Comparison of ENCODE assay signal across 36 cellular contexts in genomic region chr20:63745424-63745805, GRCh38. TPM values are rescaled to one million over a fixed set of nuclear protein-coding genes. Genes with fewer than 3 reads are reported as not detected.
DNase-seq lines count a peak whose midpoint lies in the region; ATAC-seq, FAIRE-seq and TF ChIP-seq lines count a peak whose summit lies in the region.
"Had no signal": no experiment of that assay in that cellular context is flagged by ENCODE, and none has a peak within 500 bp of the region (broad histone marks: within the 10 kb centered on the region; RNA-seq: fewer than 3 reads in every experiment).

No MANE protein-coding gene starts in this region.

- H3K27ac ChIP-seq in cardiac muscle cell (peak overlapping the region; percentile 43), heart left ventricle (no peak overlapping the region), SK-N-MC (peak overlapping the region; percentile 42; the same call in 1 of the 2 replicates), HepG2 (ENCODE audit: extremely low read length, insufficient read depth, low read length) (peak overlapping the region; percentile 49), spleen (peak overlapping the region in 1 of 8 donors; percentile 45)
- H3K27ac ChIP-seq: A549, brain microvascular endothelial cell, colonic mucosa, esophagus muscularis mucosa, foreskin keratinocyte, KMS-11, neutrophil, psoas muscle, sigmoid colon, suprapubic skin, uterus had no signal

- intact Hi-C loops in heart left ventricle (cut with DNase I), result no loop called here
- intact Hi-C loops in HepG2 (cut with micrococcal nuclease; ENCODE audit: unreplicated experiment), result loop anchor here (10.0 kb wide), 1 partner anchor 119 kb away; the partner anchor contains the start of genes ABHD16B and TPD52L2
- intact Hi-C loops in spleen (cut with DNase I; ENCODE audit: low total_unique reads), result no loop called here

- no peaks in the 10 kb centered on the region for H4K20me1 ChIP-seq in HepG2 (ENCODE audit: insufficient read depth, low read length)

- H3K9ac ChIP-seq in SK-N-MC (ENCODE audit: insufficient read length) (no peak overlapping the region), HepG2 (ENCODE audit: insufficient read depth, low read depth, low read length) (0 out of 2 replicates have a peak overlapping the region, but pooled peaks have one; percentile 43)
- H3K9ac ChIP-seq: KMS-11 had no signal

- no peak for FAIRE-seq in HepG2 (lab: Jason Lieb, UNC)
- FAIRE-seq: A549, GM19239, H54 had no signal

- H2AFZ ChIP-seq in HepG2 (ENCODE audit: low read length), result no peak overlapping the region

- peaks cover 11% of the 10 kb centered on the region for H3K79me2 ChIP-seq in HepG2 (ENCODE audit: insufficient read depth, low read length)

- TF ChIP-seq EP300 in HepG2 (IDR thresholded peaks at IDR 0.05; ENCODE audit: low read depth in 2 of 2, low read length in 2 of 2), result no peak
- TF ChIP-seq EP300 in HepG2 (CRISPR knock-in tag; IDR thresholded peaks at IDR 0.05; ENCODE audit: borderline replicate concordance), result no peak

- no peak for TF ChIP-seq CTCF in cardiac muscle cell (IDR thresholded peaks at IDR 0.05; ENCODE audit: low read depth, low read length)
- TF ChIP-seq CTCF in heart left ventricle (IDR thresholded peaks at IDR 0.05), result no peak
- no peak for TF ChIP-seq CTCF in HepG2 (CRISPR knock-in tag; IDR thresholded peaks at IDR 0.05)
- no peak for TF ChIP-seq CTCF in spleen (IDR thresholded peaks at IDR 0.05 in 8 of 11, conservative IDR thresholded peaks at IDR 0.05 in 3 of 11)

- peaks cover 13% of the 10 kb centered on the region for H3K4me1 ChIP-seq in cardiac muscle cell (ENCODE audit: low read depth)
- peaks cover 5 to 25% (median 13%) of the 10 kb centered on the region in 12 donors for H3K4me1 ChIP-seq in heart left ventricle
- H3K4me1 ChIP-seq in HepG2 (ENCODE audit: insufficient read depth, low read length), result peaks cover 76% of the 10 kb centered on the region
- peaks cover 15 to 72% (median 46%) of the 10 kb centered on the region in 6 donors for H3K4me1 ChIP-seq in spleen
- H3K4me1 ChIP-seq: foreskin keratinocyte had no signal

- no peak for TF ChIP-seq RAD21 in HepG2 (CRISPR knock-in tag; IDR thresholded peaks at IDR 0.05)

- in situ Hi-C loops in HepG2 (cut with HindIII; ENCODE audit: extremely low pct_ligation_motif_present, low pct_unique_long_range_greater_than_20kb), result no loop called here

- H3K4me3 ChIP-seq in cardiac muscle cell (no peak overlapping the region), heart left ventricle (no peak overlapping the region), SK-N-MC (no peak overlapping the region), HepG2 (replicated peaks in 1 of 3; ENCODE audit: insufficient read depth in 1 of 3, low read depth in 2 of 3, low read length in 3 of 3) (peak overlapping the region in 1 of 3 experiments; percentile 55; a peak in 1 of 6 replicates), spleen (no peak overlapping the region), MG63 (no peak overlapping the region)
- H3K4me3 ChIP-seq: A549, adrenal gland, colonic mucosa, esophagus muscularis mucosa, psoas muscle, sigmoid colon, suprapubic skin, uterus had no signal

- H3K9me3 ChIP-seq in cardiac muscle cell (ENCODE audit: low read depth) (no peaks in the 10 kb centered on the region), heart left ventricle (no peaks in the 10 kb centered on the region), SK-N-MC (ENCODE audit: low read depth, low read length) (no peaks in the 10 kb centered on the region), HepG2 (ENCODE audit: low read length) (no peaks in the 10 kb centered on the region), spleen (no peaks in the 10 kb centered on the region), MG63 (no peaks in the 10 kb centered on the region)
- H3K9me3 ChIP-seq: A549, adrenal gland, colonic mucosa, esophagus muscularis mucosa, neutrophil, psoas muscle, sigmoid colon, suprapubic skin, uterus had no signal

- WGBS in heart left ventricle, 4 donors, result 76 to 81% (median 80%) methylated on average over 14 to 15 of the region's 15 CpGs
- 65% methylated on average over 15 of the region's 15 CpGs for WGBS in HepG2 (ENCODE audit: low lambda C conversion rate)
- WGBS in spleen, 5 donors, result 85 to 90% (median 88%) methylated on average over 15 of the region's 15 CpGs

- CTCF ChIA-PET in HepG2 (lab: Yijun Ruan, JAX; ENCODE audit: low intra/inter-chr PET ratio, low total read pairs), result interaction anchor here (0.6 kb wide), 1 partner anchor 33 kb away, joined by 3 read pairs; no protein-coding TSS in a partner anchor

- peaks cover 30% of the 10 kb centered on the region for H3K36me3 ChIP-seq in cardiac muscle cell
- H3K36me3 ChIP-seq in heart left ventricle, result peaks cover 0 to 76% (median 54%) of the 10 kb centered on the region in 9 donors
- peaks cover 3% of the 10 kb centered on the region; the same call in 1 of the 2 replicates for H3K36me3 ChIP-seq in SK-N-MC (ENCODE audit: insufficient read depth, low read length)
- H3K36me3 ChIP-seq in HepG2 (replicated peaks in 1 of 2; ENCODE audit: control insufficient read depth in 1 of 2, insufficient read depth in 2 of 2, low read length in 2 of 2), result peaks cover 17 to 27% of the 10 kb centered on the region in 2 experiments
- H3K36me3 ChIP-seq in spleen, result peaks cover 0 to 76% (median 31%) of the 10 kb centered on the region in 6 donors
- H3K36me3 ChIP-seq in MG63, result peaks cover 31% of the 10 kb centered on the region
- H3K36me3 ChIP-seq: colonic mucosa, uterus had no signal

- BruUV-seq in HepG2 (replicated peaks; lab: Mats Ljungman, UMichigan), result no TSS peak

- TF ChIP-seq POLR2A in heart left ventricle (IDR thresholded peaks at IDR 0.05) (no peak), HepG2 (IDR thresholded peaks at IDR 0.05; ENCODE audit: insufficient read depth in 1 of 2, low read depth in 2 of 2, low read length in 2 of 2) (0 out of 4 replicates have a peak, but pooled peaks of 1 of the 2 experiments have one; percentile 3), spleen (IDR thresholded peaks at IDR 0.05) (no peak)

- H3K27me3 ChIP-seq in cardiac muscle cell (no peaks in the 10 kb centered on the region), heart left ventricle (no peaks in the 10 kb centered on the region), HepG2 (ENCODE audit: control insufficient read depth in 1 of 2, insufficient read depth in 2 of 2, low read length in 2 of 2) (no peaks in the 10 kb centered on the region), spleen (replicated peaks in 1 of 7) (no peaks in the 10 kb centered on the region), MG63 (no peaks in the 10 kb centered on the region)
- H3K27me3 ChIP-seq: adrenal gland, brain microvascular endothelial cell, colonic mucosa, esophagus muscularis mucosa, foreskin keratinocyte, sigmoid colon, suprapubic skin, uterus had no signal

- peak overlapping the region; percentile 77 for H3K4me2 ChIP-seq in HepG2 (ENCODE audit: low read depth, low read length)
- H3K4me2 ChIP-seq: A549, KMS-11 had no signal

- POLR2A ChIA-PET in HepG2 (lab: Yijun Ruan, JAX), result interaction anchor here (0.9 to 2.7 kb wide), 8 partner anchors 11 to 211 kb away, joined by 3 to 9 read pairs (median 4); partner anchors contain the start of genes ARFRP1, STMN3, TPD52L2 and UCKL1

- DNase-seq in cardiac muscle cell (ENCODE audit: low read depth in 1 of 2, low spot score in 1 of 2) (no peak), heart left ventricle (no peak), SK-N-MC (ENCODE audit: low read depth, low spot score) (no peak), HepG2 (ENCODE audit: low spot score) (no peak), spleen (no peak), MG63 (no peak), dermis blood vessel endothelial cell (no peak)
- DNase-seq: activated CD4-positive, alpha-beta T cell treated with anti-CD3 and anti-CD28 coated beads, Interleukin-2, amount 10 ng/mL, durations not matched to agents 7 days and 5 days; activated naive CD4-positive, alpha-beta T cell; activated T-cell treated with anti-CD3 and anti-CD28 coated beads, Interleukin-2, amount 50 U/mL, for 4 hours; adrenal gland; brain microvascular endothelial cell; CD8-positive, alpha-beta T cell; colonic mucosa; DMS153; foreskin keratinocyte; left cardiac atrium; mammary epithelial cell; NCI-H1417 treated with DMSO at 0.1 percent for 48 hours; NCI-H2081 treated with DMSO at 0.1 percent for 48 hours; NCI-H345; NCI-H774; sigmoid colon; stimulated activated CD4-positive, alpha-beta T cell treated with anti-CD3 and anti-CD28 coated beads, Interleukin-4, amount 100 ng/mL, for 4 hours; uterus had no signal

- no peak for ATAC-seq in heart left ventricle
- ATAC-seq in HepG2, result peak; percentile 1
- no peak for ATAC-seq in GM19395 (IDR thresholded peaks at IDR 0.05; ENCODE audit: unreplicated experiment)
- ATAC-seq: activated T-cell treated with anti-CD3 and anti-CD28 coated beads, Interleukin-2, amount 50 U/mL, for 4 hours; CD8-positive, alpha-beta T cell; foreskin keratinocyte; left cardiac atrium; psoas muscle; stimulated activated memory B cell treated with anti-CD40 and anti-IgM and Interleukin-4, amounts not matched to agents 10 μg/mL and 1 μg/mL and 100 μg/mL, for 72 hours had no signal

RNA-seq across cellular contexts. Expression of gene SLC2A4RG, which starts 5.8 kb away (rescaled TPM):
- total RNA-seq in cardiac muscle cell (79.2 and 177 TPM in 2 replicates), heart left ventricle (10 to 100 TPM; 41.4 to 82.5 (median 70.7) TPM), HepG2 (2016; rRNA removed; fragmentation: Illumina TruSeq; extraction: Trizol) (47.4 and 91.4 TPM in 2 replicates), spleen (100 to 1,000 TPM in 1 of 7 donors, 10 to 100 TPM in 6; 39.9 to 107 (median 64.8) TPM), dermis blood vessel endothelial cell (11.7 and 24.1 TPM in 2 replicates)
- polyA plus RNA-seq in cardiac muscle cell (46.6 and 58.0 TPM in 2 replicates), heart left ventricle (10 to 100 TPM; 18.3 to 80.3 TPM), HepG2 (2011; rRNA removed) (95.9 and 105 TPM in 2 replicates), spleen (10 to 100 TPM; 27.5 to 44.0 (median 34.3) TPM)
- total RNA-seq in HepG2 (2016; cell fraction: cytosol; rRNA removed; fragmentation: Illumina TruSeq; extraction: Trizol; ENCODE audit: low read depth), result 129 and 134 TPM in 2 replicates
- 39.6 and 94.5 TPM in 2 replicates for total RNA-seq in HepG2 (2016; cell fraction: insoluble cytoplasmic fraction; rRNA removed; fragmentation: Illumina TruSeq; extraction: Trizol)
- total RNA-seq in HepG2 (2016; cell fraction: membrane; rRNA removed; fragmentation: Illumina TruSeq; extraction: Trizol), result 171 and 186 TPM in 2 replicates
- 92.1 and 130 TPM in 2 replicates for total RNA-seq in HepG2 (2016; cell fraction: nucleus; rRNA removed; fragmentation: Illumina TruSeq; extraction: Trizol)
- 36.7 and 62.3 TPM in 2 replicates for polyA plus RNA-seq in HepG2 (2011; cell fraction: cytosol; rRNA removed)
- 581 and 754 TPM in 2 replicates for polyA plus RNA-seq in HepG2 (2011; cell fraction: nucleus; rRNA removed)
- polyA plus RNA-seq in HepG2 (2012), result 65.4 and 92.2 TPM in 2 replicates
- polyA plus RNA-seq in HepG2 (2016; cell fraction: cytosol; fragmentation: Illumina TruSeq; extraction: Trizol; ENCODE audit: low read depth), result 354 and 372 TPM in 2 replicates
- polyA plus RNA-seq in HepG2 (2016; cell fraction: insoluble cytoplasmic fraction; fragmentation: Illumina TruSeq; extraction: Trizol; ENCODE audit: low read depth), result 107 and 130 TPM in 2 replicates
- polyA plus RNA-seq in HepG2 (2016; cell fraction: membrane; fragmentation: Illumina TruSeq; extraction: Trizol; ENCODE audit: low read depth), result 352 and 381 TPM in 2 replicates
- polyA plus RNA-seq in HepG2 (2016; cell fraction: nucleus; fragmentation: Illumina TruSeq; extraction: Trizol; ENCODE audit: insufficient read depth, low read depth), result 510 and 535 TPM in 2 replicates
- 23.9 and 51.3 TPM in 2 replicates for polyA minus RNA-seq in HepG2 (2011; rRNA and poly(A)+ RNA removed; ENCODE audit: low replicate concordance)
- polyA minus RNA-seq in HepG2 (2011; cell fraction: cytosol; rRNA and poly(A)+ RNA removed), result 24.3 and 27.0 TPM in 2 replicates
- polyA minus RNA-seq in HepG2 (2011; cell fraction: nucleus; rRNA and poly(A)+ RNA removed), result 61.3 and 75.8 TPM in 2 replicates
- 49.0 and 123 TPM in 2 replicates for total RNA-seq in MG63 (2014; rRNA removed; shearing (Covaris generic); ENCODE audit: low replicate concordance)

RNA-seq across cellular contexts. Expression of gene LIME1, which starts 9.0 kb away (rescaled TPM):
- total RNA-seq in cardiac muscle cell (10.1 and 19.2 TPM in 2 replicates), heart left ventricle (1 to 10 TPM in 8 of 9 donors, under 1 TPM in 1; 0.95 to 7.1 (median 3.4) TPM), HepG2 (2016; rRNA removed; fragmentation: Illumina TruSeq; extraction: Trizol) (51.5 and 61.5 TPM in 2 replicates), spleen (10 to 100 TPM; 24.0 to 93.4 (median 39.0) TPM), dermis blood vessel endothelial cell (3.4 and 3.7 TPM in 2 replicates)
- polyA plus RNA-seq in cardiac muscle cell (7.0 and 17.4 TPM in 2 replicates), heart left ventricle (1 to 10 TPM; 2.2 to 4.4 TPM), HepG2 (2011; rRNA removed) (13.0 and 23.5 TPM in 2 replicates), spleen (10 to 100 TPM; 56.2 to 96.6 (median 80.4) TPM)
- total RNA-seq in HepG2 (2016; cell fraction: cytosol; rRNA removed; fragmentation: Illumina TruSeq; extraction: Trizol; ENCODE audit: low read depth), result 59.8 and 81.2 TPM in 2 replicates
- 46.5 and 57.9 TPM in 2 replicates for total RNA-seq in HepG2 (2016; cell fraction: insoluble cytoplasmic fraction; rRNA removed; fragmentation: Illumina TruSeq; extraction: Trizol)
- 59.4 and 77.4 TPM in 2 replicates for total RNA-seq in HepG2 (2016; cell fraction: membrane; rRNA removed; fragmentation: Illumina TruSeq; extraction: Trizol)
- total RNA-seq in HepG2 (2016; cell fraction: nucleus; rRNA removed; fragmentation: Illumina TruSeq; extraction: Trizol), result 31.7 and 32.4 TPM in 2 replicates
- 20.4 and 43.4 TPM in 2 replicates for polyA plus RNA-seq in HepG2 (2011; cell fraction: cytosol; rRNA removed)
- 145 and 202 TPM in 2 replicates for polyA plus RNA-seq in HepG2 (2011; cell fraction: nucleus; rRNA removed)
- 14.6 and 20.3 TPM in 2 replicates for polyA plus RNA-seq in HepG2 (2012)
- polyA plus RNA-seq in HepG2 (2016; cell fraction: cytosol; fragmentation: Illumina TruSeq; extraction: Trizol; ENCODE audit: low read depth), result 90.7 and 108 TPM in 2 replicates
- 72.4 and 82.2 TPM in 2 replicates for polyA plus RNA-seq in HepG2 (2016; cell fraction: insoluble cytoplasmic fraction; fragmentation: Illumina TruSeq; extraction: Trizol; ENCODE audit: low read depth)
- 75.9 and 77.5 TPM in 2 replicates for polyA plus RNA-seq in HepG2 (2016; cell fraction: membrane; fragmentation: Illumina TruSeq; extraction: Trizol; ENCODE audit: low read depth)
- polyA plus RNA-seq in HepG2 (2016; cell fraction: nucleus; fragmentation: Illumina TruSeq; extraction: Trizol; ENCODE audit: insufficient read depth, low read depth), result 89.9 and 96.0 TPM in 2 replicates
- 2.1 and 20.3 TPM in 2 replicates for polyA minus RNA-seq in HepG2 (2011; rRNA and poly(A)+ RNA removed; ENCODE audit: low replicate concordance)
- polyA minus RNA-seq in HepG2 (2011; cell fraction: cytosol; rRNA and poly(A)+ RNA removed), result 22.2 and 31.7 TPM in 2 replicates
- 13.2 and 15.8 TPM in 2 replicates for polyA minus RNA-seq in HepG2 (2011; cell fraction: nucleus; rRNA and poly(A)+ RNA removed)
- total RNA-seq in MG63 (2014; rRNA removed; shearing (Covaris generic); ENCODE audit: low replicate concordance), result 2.8 and 5.7 TPM in 2 replicates

RNA-seq across cellular contexts. Expression of gene ZGPAT, which starts 37.6 kb away (rescaled TPM):
- total RNA-seq in cardiac muscle cell (36.3 and 48.8 TPM in 2 replicates), heart left ventricle (10 to 100 TPM; 12.9 to 22.0 (median 18.5) TPM), HepG2 (2016; rRNA removed; fragmentation: Illumina TruSeq; extraction: Trizol) (40.2 and 41.9 TPM in 2 replicates), spleen (10 to 100 TPM; 23.6 to 45.7 (median 38.1) TPM), dermis blood vessel endothelial cell (25.6 and 29.1 TPM in 2 replicates)
- polyA plus RNA-seq in cardiac muscle cell (30.0 and 37.5 TPM in 2 replicates), heart left ventricle (10 to 100 TPM; 27.9 to 34.4 TPM), HepG2 (2011; rRNA removed) (23.0 and 32.8 TPM in 2 replicates), spleen (10 to 100 TPM; 27.6 to 72.8 (median 50.0) TPM)
- 34.8 and 37.0 TPM in 2 replicates for total RNA-seq in HepG2 (2016; cell fraction: cytosol; rRNA removed; fragmentation: Illumina TruSeq; extraction: Trizol; ENCODE audit: low read depth)
- 37.7 and 46.6 TPM in 2 replicates for total RNA-seq in HepG2 (2016; cell fraction: insoluble cytoplasmic fraction; rRNA removed; fragmentation: Illumina TruSeq; extraction: Trizol)
- 18.3 and 22.0 TPM in 2 replicates for total RNA-seq in HepG2 (2016; cell fraction: membrane; rRNA removed; fragmentation: Illumina TruSeq; extraction: Trizol)
- 23.9 and 24.8 TPM in 2 replicates for total RNA-seq in HepG2 (2016; cell fraction: nucleus; rRNA removed; fragmentation: Illumina TruSeq; extraction: Trizol)
- 17.1 and 24.8 TPM in 2 replicates for polyA plus RNA-seq in HepG2 (2011; cell fraction: cytosol; rRNA removed)
- 93.0 and 104 TPM in 2 replicates for polyA plus RNA-seq in HepG2 (2011; cell fraction: nucleus; rRNA removed)
- polyA plus RNA-seq in HepG2 (2012), result 16.8 and 17.7 TPM in 2 replicates
- 4.5 and 5.1 TPM in 2 replicates for polyA plus RNA-seq in HepG2 (2016; cell fraction: cytosol; fragmentation: Illumina TruSeq; extraction: Trizol; ENCODE audit: low read depth)
- polyA plus RNA-seq in HepG2 (2016; cell fraction: insoluble cytoplasmic fraction; fragmentation: Illumina TruSeq; extraction: Trizol; ENCODE audit: low read depth), result 36.0 and 43.8 TPM in 2 replicates
- 9.1 and 10.0 TPM in 2 replicates for polyA plus RNA-seq in HepG2 (2016; cell fraction: membrane; fragmentation: Illumina TruSeq; extraction: Trizol; ENCODE audit: low read depth)
- polyA plus RNA-seq in HepG2 (2016; cell fraction: nucleus; fragmentation: Illumina TruSeq; extraction: Trizol; ENCODE audit: insufficient read depth, low read depth), result 70.9 and 80.9 TPM in 2 replicates
- 12.8 and 40.1 TPM in 2 replicates for polyA minus RNA-seq in HepG2 (2011; rRNA and poly(A)+ RNA removed; ENCODE audit: low replicate concordance)
- 9.3 and 9.5 TPM in 2 replicates for polyA minus RNA-seq in HepG2 (2011; cell fraction: cytosol; rRNA and poly(A)+ RNA removed)
- 13.8 and 15.9 TPM in 2 replicates for polyA minus RNA-seq in HepG2 (2011; cell fraction: nucleus; rRNA and poly(A)+ RNA removed)
- 23.9 and 46.2 TPM in 2 replicates for total RNA-seq in MG63 (2014; rRNA removed; shearing (Covaris generic); ENCODE audit: low replicate concordance)

RNA-seq across cellular contexts. Expression of gene ARFRP1, which starts 37.6 kb away (rescaled TPM):
- 46.1 and 61.3 TPM in 2 replicates for total RNA-seq in cardiac muscle cell
- polyA plus RNA-seq in cardiac muscle cell, result 75.0 and 85.1 TPM in 2 replicates
- 10 to 100 TPM; 27.3 to 47.8 (median 33.8) TPM for total RNA-seq in heart left ventricle
- polyA plus RNA-seq in heart left ventricle, result 10 to 100 TPM; 35.9 to 38.0 TPM
- 33.7 and 51.1 TPM in 2 replicates for total RNA-seq in HepG2 (2016; rRNA removed; fragmentation: Illumina TruSeq; extraction: Trizol)
- 9.6 and 11.5 TPM in 2 replicates for total RNA-seq in HepG2 (2016; cell fraction: cytosol; rRNA removed; fragmentation: Illumina TruSeq; extraction: Trizol; ENCODE audit: low read depth)
- total RNA-seq in HepG2 (2016; cell fraction: insoluble cytoplasmic fraction; rRNA removed; fragmentation: Illumina TruSeq; extraction: Trizol), result 31.8 and 53.2 TPM in 2 replicates
- total RNA-seq in HepG2 (2016; cell fraction: membrane; rRNA removed; fragmentation: Illumina TruSeq; extraction: Trizol), result 22.2 and 23.1 TPM in 2 replicates
- total RNA-seq in HepG2 (2016; cell fraction: nucleus; rRNA removed; fragmentation: Illumina TruSeq; extraction: Trizol), result 37.5 and 46.0 TPM in 2 replicates
- polyA plus RNA-seq in HepG2 (2011; rRNA removed), result 32.0 and 42.8 TPM in 2 replicates
- polyA plus RNA-seq in HepG2 (2011; cell fraction: cytosol; rRNA removed), result 48.5 and 49.6 TPM in 2 replicates
- polyA plus RNA-seq in HepG2 (2011; cell fraction: nucleus; rRNA removed), result 123 and 125 TPM in 2 replicates
- 26.6 and 30.7 TPM in 2 replicates for polyA plus RNA-seq in HepG2 (2012)
- polyA plus RNA-seq in HepG2 (2016; cell fraction: cytosol; fragmentation: Illumina TruSeq; extraction: Trizol; ENCODE audit: low read depth), result 8.8 and 9.1 TPM in 2 replicates
- polyA plus RNA-seq in HepG2 (2016; cell fraction: insoluble cytoplasmic fraction; fragmentation: Illumina TruSeq; extraction: Trizol; ENCODE audit: low read depth), result 30.0 and 34.6 TPM in 2 replicates
- polyA plus RNA-seq in HepG2 (2016; cell fraction: membrane; fragmentation: Illumina TruSeq; extraction: Trizol; ENCODE audit: low read depth), result 12.6 and 13.5 TPM in 2 replicates
- polyA plus RNA-seq in HepG2 (2016; cell fraction: nucleus; fragmentation: Illumina TruSeq; extraction: Trizol; ENCODE audit: insufficient read depth, low read depth), result 86.0 and 91.0 TPM in 2 replicates
- polyA minus RNA-seq in HepG2 (2011; rRNA and poly(A)+ RNA removed; ENCODE audit: low replicate concordance), result 28.5 and 35.1 TPM in 2 replicates
- 10.4 and 12.4 TPM in 2 replicates for polyA minus RNA-seq in HepG2 (2011; cell fraction: cytosol; rRNA and poly(A)+ RNA removed)
- polyA minus RNA-seq in HepG2 (2011; cell fraction: nucleus; rRNA and poly(A)+ RNA removed), result 55.9 and 67.1 TPM in 2 replicates
- total RNA-seq in spleen, result 10 to 100 TPM; 36.7 to 84.2 (median 60.8) TPM
- polyA plus RNA-seq in spleen, result 100 to 1,000 TPM in 1 of 3 donors, 10 to 100 TPM in 2; 64.5 to 118 (median 83.8) TPM
- 39.5 and 66.1 TPM in 2 replicates for total RNA-seq in MG63 (2014; rRNA removed; shearing (Covaris generic); ENCODE audit: low replicate concordance)
- total RNA-seq in dermis blood vessel endothelial cell, result 46.9 and 48.3 TPM in 2 replicates

RNA-seq across cellular contexts. Expression of gene TNFRSF6B, which starts 49.0 kb away (rescaled TPM):
- total RNA-seq in cardiac muscle cell (9.5 and 10.3 TPM in 2 replicates), heart left ventricle (1 to 10 TPM in 4 of 9 donors, under 1 TPM in 4, not detected in 1; 0.42 to 5.7 (median 0.92) TPM), HepG2 (2016; rRNA removed; fragmentation: Illumina TruSeq; extraction: Trizol) (not detected in 2 replicates), spleen (100 to 1,000 TPM in 1 of 7 donors, 10 to 100 TPM in 5, 1 to 10 TPM in 1; 8.9 to 104 (median 41.0) TPM), dermis blood vessel endothelial cell (16.8 and 22.0 TPM in 2 replicates)
- polyA plus RNA-seq in cardiac muscle cell (3.3 and 4.9 TPM in 2 replicates), heart left ventricle (1 to 10 TPM; 2.9 to 6.4 TPM), HepG2 (2011; rRNA removed) (0.24 and 0.86 TPM in 2 replicates), spleen (10 to 100 TPM; 12.3 to 28.1 (median 23.8) TPM)
- not detected in 2 replicates for total RNA-seq in HepG2 (2016; cell fraction: cytosol; rRNA removed; fragmentation: Illumina TruSeq; extraction: Trizol; ENCODE audit: low read depth)
- total RNA-seq in HepG2 (2016; cell fraction: insoluble cytoplasmic fraction; rRNA removed; fragmentation: Illumina TruSeq; extraction: Trizol), result not detected in 2 replicates
- total RNA-seq in HepG2 (2016; cell fraction: membrane; rRNA removed; fragmentation: Illumina TruSeq; extraction: Trizol), result not detected in 2 replicates
- total RNA-seq in HepG2 (2016; cell fraction: nucleus; rRNA removed; fragmentation: Illumina TruSeq; extraction: Trizol), result not detected in 2 replicates
- 0.45 and 1.3 TPM in 2 replicates for polyA plus RNA-seq in HepG2 (2011; cell fraction: cytosol; rRNA removed)
- 22.5 and 36.0 TPM in 2 replicates for polyA plus RNA-seq in HepG2 (2011; cell fraction: nucleus; rRNA removed)
- polyA plus RNA-seq in HepG2 (2012), result 0.55 TPM in 1 of 2 replicates, not detected in the other
- 0.45 and 0.48 TPM in 2 replicates for polyA plus RNA-seq in HepG2 (2016; cell fraction: cytosol; fragmentation: Illumina TruSeq; extraction: Trizol; ENCODE audit: low read depth)
- 0.32 TPM in 1 of 2 replicates, not detected in the other for polyA plus RNA-seq in HepG2 (2016; cell fraction: insoluble cytoplasmic fraction; fragmentation: Illumina TruSeq; extraction: Trizol; ENCODE audit: low read depth)
- polyA plus RNA-seq in HepG2 (2016; cell fraction: membrane; fragmentation: Illumina TruSeq; extraction: Trizol; ENCODE audit: low read depth), result 0.37 and 0.71 TPM in 2 replicates
- polyA plus RNA-seq in HepG2 (2016; cell fraction: nucleus; fragmentation: Illumina TruSeq; extraction: Trizol; ENCODE audit: insufficient read depth, low read depth), result not detected in 2 replicates
- polyA minus RNA-seq in HepG2 (2011; rRNA and poly(A)+ RNA removed; ENCODE audit: low replicate concordance), result not detected in 2 replicates
- polyA minus RNA-seq in HepG2 (2011; cell fraction: cytosol; rRNA and poly(A)+ RNA removed), result not detected in 2 replicates
- not detected in 2 replicates for polyA minus RNA-seq in HepG2 (2011; cell fraction: nucleus; rRNA and poly(A)+ RNA removed)
- total RNA-seq in MG63 (2014; rRNA removed; shearing (Covaris generic); ENCODE audit: low replicate concordance), result not detected in 2 replicates
- total RNA-seq: G401 had no signal

Comparison
In these comparisons a context has a peak if more than half of its experiments do, and no peak if none do; other contexts are left out.
1. H3K27ac ChIP-seq: peak in cardiac muscle cell (single experiment), SK-N-MC (single experiment) and HepG2 (single experiment); none in heart left ventricle (0 of 12).